ENCODE assay signal across 24 cellular contexts in genomic region chr11:12789574-12789973, GRCh38.
DNase-seq lines count a peak whose midpoint lies in the region; ATAC-seq and TF ChIP-seq lines count a peak whose summit lies in the region.
"Had no signal": no experiment of that assay in that cellular context is flagged by ENCODE, and none has a peak within 500 bp of the region (broad histone marks: within the 10 kb centered on the region; RNA-seq: fewer than 3 reads in every experiment).

No MANE protein-coding gene starts in this region.

- peaks cover 13 to 18% of the 10 kb centered on the region in 2 experiments for H3K4me1 ChIP-seq in trophoblast cell (ENCODE audit: control insufficient read depth in 1 of 2, insufficient read depth in 2 of 2, low read length in 2 of 2)
- H3K4me1 ChIP-seq: testis, vagina had no signal

- H2BK12ac ChIP-seq in trophoblast cell (ENCODE audit: low read length): no peak overlapping the region

- no peak overlapping the region for H3K4me3 Mint-ChIP-seq in mesothelial cell of epicardium
- H3K4me3 Mint-ChIP-seq: activated naive CD4-positive, alpha-beta T cell treated with anti-CD3 and anti-CD28 coated beads for 36 hours; activated T-cell treated with anti-CD3 and anti-CD28 coated beads, Interleukin-2, amount 50 U/mL, for 72 hours; dendritic cell treated with granulocyte-macrophage colony-stimulating factor and Interleukin-4, amounts not matched to agents 40 ng/mL and 50 ng/mL, for 4 days; stimulated activated memory B cell treated with anti-CD40 and anti-IgM and Interleukin-4, amounts not matched to agents 10 μg/mL and 1 μg/mL and 100 μg/mL, for 72 hours had no signal

- peaks cover 2% of the 10 kb centered on the region for H3K79me1 ChIP-seq in trophoblast cell (ENCODE audit: low read length)

- no peak overlapping the region for H2AFZ ChIP-seq in trophoblast cell (ENCODE audit: insufficient read depth, low read length, poor library complexity)

- H3K4me2 ChIP-seq in trophoblast cell (ENCODE audit: low read length): no peak overlapping the region

- WGBS in trophoblast cell (ENCODE audit: extremely low coverage, insufficient coverage, insufficient read length): no CpG with 5 or more reads among the region's 8 CpGs

- H3K4ac ChIP-seq in trophoblast cell (ENCODE audit: low read depth, low read length): peak overlapping the region; percentile 53

- H2BK5ac ChIP-seq in trophoblast cell (ENCODE audit: low read depth, low read length, poor library complexity): no peak overlapping the region

- H3K79me2 ChIP-seq in trophoblast cell (ENCODE audit: control insufficient read depth, insufficient read depth, low read length, poor library complexity): peaks cover 8% of the 10 kb centered on the region

- H3K9me3 Mint-ChIP-seq in mesothelial cell of epicardium: no peaks in the 10 kb centered on the region
- H3K9me3 Mint-ChIP-seq: activated naive CD4-positive, alpha-beta T cell treated with anti-CD3 and anti-CD28 coated beads for 36 hours; activated T-cell treated with anti-CD3 and anti-CD28 coated beads, Interleukin-2, amount 50 U/mL, for 72 hours; dendritic cell treated with granulocyte-macrophage colony-stimulating factor and Interleukin-4, amounts not matched to agents 40 ng/mL and 50 ng/mL, for 4 days; stimulated activated memory B cell treated with anti-CD40 and anti-IgM and Interleukin-4, amounts not matched to agents 10 μg/mL and 1 μg/mL and 100 μg/mL, for 72 hours had no signal

- no peak overlapping the region for H2BK120ac ChIP-seq in trophoblast cell (ENCODE audit: insufficient read depth, low read length, poor library complexity)

- TF ChIP-seq CTCF in WERI-Rb-1 (IDR thresholded peaks at IDR 0.05; ENCODE audit: low read depth, low read length) (no peak), mesothelial cell of epicardium (IDR thresholded peaks at IDR 0.05; ENCODE audit: unreplicated experiment) (no peak)

- H3K36me3 Mint-ChIP-seq in mesothelial cell of epicardium: no peaks in the 10 kb centered on the region
- H3K36me3 Mint-ChIP-seq: stimulated activated memory B cell treated with anti-CD40 and anti-IgM and Interleukin-4, amounts not matched to agents 10 μg/mL and 1 μg/mL and 100 μg/mL, for 72 hours had no signal

- H3K27ac Mint-ChIP-seq in mesothelial cell of epicardium: no peak overlapping the region
- H3K27ac Mint-ChIP-seq: activated naive CD4-positive, alpha-beta T cell treated with anti-CD3 and anti-CD28 coated beads for 36 hours; activated T-cell treated with anti-CD3 and anti-CD28 coated beads, Interleukin-2, amount 50 U/mL, for 72 hours; dendritic cell treated with granulocyte-macrophage colony-stimulating factor and Interleukin-4, amounts not matched to agents 40 ng/mL and 50 ng/mL, for 4 days; stimulated activated memory B cell treated with anti-CD40 and anti-IgM and Interleukin-4, amounts not matched to agents 10 μg/mL and 1 μg/mL and 100 μg/mL, for 72 hours had no signal

- H3K4me3 ChIP-seq in WERI-Rb-1 (ENCODE audit: low read depth, low read length) (no peak overlapping the region), trophoblast cell (ENCODE audit: low read depth, low read length) (no peak overlapping the region)
- H3K4me3 ChIP-seq: SK-N-MC, testis, vagina had no signal

- H3K27me3 ChIP-seq in WERI-Rb-1 (ENCODE audit: insufficient read depth, low read depth, severe bottlenecking): no peaks in the 10 kb centered on the region
- no peaks in the 10 kb centered on the region for H3K27me3 ChIP-seq in trophoblast cell (ENCODE audit: insufficient read depth, low read length)
- H3K27me3 ChIP-seq: testis, vagina had no signal

- H3K9me3 ChIP-seq in WERI-Rb-1 (ENCODE audit: severe bottlenecking): no peaks in the 10 kb centered on the region
- no peaks in the 10 kb centered on the region for H3K9me3 ChIP-seq in trophoblast cell (ENCODE audit: insufficient read depth, low read depth, low read length)
- H3K9me3 ChIP-seq: testis, vagina had no signal

- peak; percentile 60 for DNase-seq in D341Med (ENCODE audit: low spot score)
- DNase-seq in NCI-H1694 (lab: John Stamatoyannopoulos, UW): peak; percentile 76
- peak; percentile 67 for DNase-seq in WERI-Rb-1
- no peak for DNase-seq in trophoblast cell
- no peak for DNase-seq in mesothelial cell of epicardium (ENCODE audit: low spot score in 2 of 2, unreplicated experiment in 2 of 2)
- no peak for DNase-seq in SW 1271 (lab: John Stamatoyannopoulos, UW)
- DNase-seq: activated CD4-positive, alpha-beta T cell treated with anti-CD3 and anti-CD28 coated beads for 4 hours; activated naive CD4-positive, alpha-beta T cell treated with anti-CD3 and anti-CD28 coated beads for 36 hours; activated T-cell treated with anti-CD3 and anti-CD28 coated beads, Interleukin-2, amount 50 U/mL, for 72 hours; amygdala; HCEC 1CT; islet precursor cell; NCI-H1048; NCI-H2029 treated with DMSO at 0.1 percent for 48 hours; small intestine; T-helper 2 cell; testis had no signal

- no peak overlapping the region for H2AK5ac ChIP-seq in trophoblast cell (ENCODE audit: low read length)

- H4K12ac ChIP-seq in trophoblast cell (ENCODE audit: low read depth, low read length): no peak overlapping the region

- no peaks in the 10 kb centered on the region; the same call in 1 of the 2 replicates for H3K36me3 ChIP-seq in WERI-Rb-1
- peaks cover 3 to 6% of the 10 kb centered on the region in 2 experiments for H3K36me3 ChIP-seq in trophoblast cell (ENCODE audit: control insufficient read depth in 1 of 2, insufficient read depth in 2 of 2, low read length in 2 of 2)
- H3K36me3 ChIP-seq: vagina had no signal

- H3K27me3 Mint-ChIP-seq in mesothelial cell of epicardium (ENCODE audit: low read depth): no peaks in the 10 kb centered on the region
- H3K27me3 Mint-ChIP-seq: stimulated activated memory B cell treated with anti-CD40 and anti-IgM and Interleukin-4, amounts not matched to agents 10 μg/mL and 1 μg/mL and 100 μg/mL, for 72 hours had no signal

- H4K91ac ChIP-seq in trophoblast cell (ENCODE audit: low read depth, low read length): no peak overlapping the region

- H3K14ac ChIP-seq in trophoblast cell (ENCODE audit: low read length): no peak overlapping the region

- H3K4me1 Mint-ChIP-seq in mesothelial cell of epicardium: peaks cover 42% of the 10 kb centered on the region
- H3K4me1 Mint-ChIP-seq: stimulated activated memory B cell treated with anti-CD40 and anti-IgM and Interleukin-4, amounts not matched to agents 10 μg/mL and 1 μg/mL and 100 μg/mL, for 72 hours had no signal

- H4K8ac ChIP-seq in trophoblast cell (ENCODE audit: low read depth, low read length): no peak overlapping the region

- H3K18ac ChIP-seq in trophoblast cell (ENCODE audit: low read length): peak overlapping the region; percentile 4

- H3K9ac ChIP-seq in trophoblast cell (ENCODE audit: low read length): no peak overlapping the region

- H3K27ac ChIP-seq in WERI-Rb-1 (peak overlapping the region; percentile 79), trophoblast cell (ENCODE audit: low read depth, low read length) (no peak overlapping the region)
- H3K27ac ChIP-seq: HL-60, SK-N-MC, testis, vagina had no signal

- no peak overlapping the region for H3K23ac ChIP-seq in trophoblast cell (ENCODE audit: low read length)

- ATAC-seq in GM21447 (IDR thresholded peaks at IDR 0.05; ENCODE audit: unreplicated experiment): no peak
- ATAC-seq in HG02623 (IDR thresholded peaks at IDR 0.05; ENCODE audit: unreplicated experiment): no peak
- ATAC-seq: activated T-cell treated with anti-CD3 and anti-CD28 coated beads, Interleukin-2, amount 50 U/mL, for 72 hours; stimulated activated memory B cell treated with anti-CD40 and anti-IgM and Interleukin-4, amounts not matched to agents 10 μg/mL and 1 μg/mL and 100 μg/mL, for 72 hours had no signal

Comparison
In these comparisons a context has a peak if more than half of its experiments do, and no peak if none do; other contexts are left out.
1. DNase-seq: peak in D341Med (single experiment), NCI-H1694 (single experiment) and WERI-Rb-1 (single experiment); none in trophoblast cell (0 of 2), mesothelial cell of epicardium (0 of 2) and SW 1271 (0 of 2).